In the genomic region with DNA sequence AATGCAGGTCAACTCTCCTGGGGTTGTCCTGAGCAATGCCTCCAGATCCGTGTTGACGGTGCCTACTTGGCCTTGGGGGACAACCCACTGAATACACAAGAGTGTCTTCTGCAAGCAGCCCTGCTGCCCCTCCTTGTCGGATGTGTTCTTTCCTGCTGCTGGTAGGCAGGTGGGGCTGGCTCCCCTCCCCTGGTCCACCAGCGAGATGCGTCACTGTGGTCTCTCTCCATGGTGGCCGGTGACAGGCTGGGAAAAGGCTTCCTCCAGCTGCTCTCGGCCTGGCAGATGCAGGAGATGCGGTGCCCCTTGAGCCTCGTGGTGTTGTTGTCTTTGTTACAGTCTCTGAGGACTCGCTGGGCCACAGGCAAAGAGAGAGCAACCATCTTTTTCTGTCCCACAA, we compare ENCODE assay signal across 28 cellular contexts.
"Had no signal": no experiment of that assay in that cellular context is flagged by ENCODE, and none has a peak within 500 bp of the region (broad histone marks: within the 10 kb centered on the region; RNA-seq: fewer than 3 reads in every experiment).

No MANE protein-coding gene starts in this region.

- H3K4me3 Mint-ChIP-seq: immature natural killer cell; natural killer cell; nephron progenitor cell; neural progenitor cell; stimulated activated effector memory CD8-positive, alpha-beta T cell treated with anti-CD3 and anti-CD28 coated beads, Interleukin-12 subunit alpha, Interleukin-12 subunit beta, amount 100 ng/mL, for 72 hours; stimulated activated naive CD8-positive, alpha-beta T cell treated with anti-CD3 and anti-CD28 coated beads, Interleukin-15, amount 100 ng/mL, for 72 hours had no signal

- H3K36me3 ChIP-seq: left lung, lower lobe of right lung, neural progenitor cell, pancreas, prostate gland, sigmoid colon, spleen, thyroid gland, transverse colon, upper lobe of left lung, vagina had no signal

- H3K4me1 ChIP-seq: neural progenitor cell, pancreas, spleen, thyroid gland had no signal

- H3K9ac ChIP-seq: neural progenitor cell had no signal

- ATAC-seq: left lung; lower lobe of right lung; natural killer cell; pancreas; right cardiac atrium; stimulated activated effector memory CD8-positive, alpha-beta T cell treated with anti-CD3 and anti-CD28 coated beads, Interleukin-12 subunit alpha, Interleukin-12 subunit beta, amount 100 ng/mL, for 72 hours; stimulated activated naive CD8-positive, alpha-beta T cell treated with anti-CD3 and anti-CD28 coated beads, Interleukin-15, amount 100 ng/mL, for 72 hours had no signal

- H3K36me3 Mint-ChIP-seq: immature natural killer cell; natural killer cell; stimulated activated effector memory CD8-positive, alpha-beta T cell treated with anti-CD3 and anti-CD28 coated beads, Interleukin-12 subunit alpha, Interleukin-12 subunit beta, amount 100 ng/mL, for 72 hours had no signal

- H3K27ac Mint-ChIP-seq: immature natural killer cell; natural killer cell; nephron progenitor cell; neural progenitor cell; stimulated activated effector memory CD8-positive, alpha-beta T cell treated with anti-CD3 and anti-CD28 coated beads, Interleukin-12 subunit alpha, Interleukin-12 subunit beta, amount 100 ng/mL, for 72 hours; stimulated activated naive CD8-positive, alpha-beta T cell treated with anti-CD3 and anti-CD28 coated beads, Interleukin-15, amount 100 ng/mL, for 72 hours had no signal

- FAIRE-seq: islet of Langerhans, kidney, pancreas, small intestine had no signal

- H3K27me3 ChIP-seq: left lung, neural progenitor cell, pancreas, sigmoid colon, spleen, testis, thyroid gland, transverse colon, upper lobe of left lung, vagina had no signal

- H3K4me2 ChIP-seq: neural progenitor cell had no signal

- H3K4me3 ChIP-seq: left lung, lower lobe of right lung, neural progenitor cell, pancreas, prostate gland, sigmoid colon, spleen, testis, thyroid gland, transverse colon, upper lobe of left lung, vagina had no signal

- H3K9me3 ChIP-seq: left lung, lower lobe of right lung, pancreas, prostate gland, sigmoid colon, testis, thyroid gland, transverse colon, upper lobe of left lung, vagina had no signal

- H3K27ac ChIP-seq: left lung, lower lobe of right lung, neural progenitor cell, pancreas, prostate gland, sigmoid colon, spleen, testis, thyroid gland, upper lobe of left lung, vagina had no signal

- DNase-seq: immature natural killer cell; kidney; left colon; left lung; lower lobe of right lung; mammary epithelial cell; mesenchymal stem cell; natural killer cell; nephron progenitor cell; pancreas; posterior cingulate gyrus; retina; right cardiac atrium; sigmoid colon; small intestine; spleen; stimulated activated CD4-positive, alpha-beta T cell treated with anti-CD3 and anti-CD28 coated beads, Interleukin-4, amount 100 ng/mL, for 24 hours; stimulated activated naive CD4-positive, alpha-beta T cell; stimulated activated naive CD8-positive, alpha-beta T cell treated with anti-CD3 and anti-CD28 coated beads, Interleukin-15, amount 100 ng/mL, for 72 hours; testis; thyroid gland; transverse colon; upper lobe of left lung had no signal

- H3K27me3 Mint-ChIP-seq: stimulated activated naive CD8-positive, alpha-beta T cell treated with anti-CD3 and anti-CD28 coated beads, Interleukin-15, amount 100 ng/mL, for 72 hours had no signal

- H2AFZ ChIP-seq: neural progenitor cell had no signal

- H3K9me3 Mint-ChIP-seq: immature natural killer cell; natural killer cell; stimulated activated effector memory CD8-positive, alpha-beta T cell treated with anti-CD3 and anti-CD28 coated beads, Interleukin-12 subunit alpha, Interleukin-12 subunit beta, amount 100 ng/mL, for 72 hours had no signal

- H3K4me1 Mint-ChIP-seq: immature natural killer cell, natural killer cell had no signal
